ENCODE assay signal across 18 cellular contexts in genomic region chr5:177442066-177442836, GRCh38. TPM values are rescaled to one million over a fixed set of nuclear protein-coding genes. Genes with fewer than 3 reads are reported as not detected.
DNase-seq lines count a peak whose midpoint lies in the region; ATAC-seq and TF ChIP-seq lines count a peak whose summit lies in the region.
"Had no signal": no experiment of that assay in that cellular context is flagged by ENCODE, and none has a peak within 500 bp of the region (broad histone marks: within the 10 kb centered on the region; RNA-seq: fewer than 3 reads in every experiment).

No MANE protein-coding gene starts in this region.

- H3K9me3 ChIP-seq in upper lobe of right lung: no peaks in the 10 kb centered on the region
- H3K9me3 ChIP-seq: lower lobe of right lung had no signal

- peak overlapping the region; percentile 88 for H3K27ac ChIP-seq in RWPE1
- H3K27ac ChIP-seq in upper lobe of right lung: no peak overlapping the region
- H3K27ac ChIP-seq: lower lobe of right lung had no signal

- peaks cover 13% of the 10 kb centered on the region for H3K4me1 ChIP-seq in upper lobe of right lung

- DNase-seq in natural killer cell: no peak
- DNase-seq in natural killer cell treated with Interleukin-12 subunit alpha and Interleukin-12 subunit beta and Interleukin-15 and Interleukin-18, amount 100 ng/mL, for 72 hours (ENCODE audit: low spot score): no peak
- DNase-seq in RWPE1 (ENCODE audit: low spot score): no peak
- no peak for DNase-seq in effector memory CD8-positive, alpha-beta T cell
- peak; percentile 57 for DNase-seq in upper lobe of right lung
- no peak for DNase-seq in AG08396 (ENCODE audit: low spot score)
- no peak for DNase-seq in NCI-H510A (lab: John Stamatoyannopoulos, UW)
- no peak for DNase-seq in epidermal melanocyte (ENCODE audit: insufficient read length, low spot score)
- DNase-seq: activated CD4-positive, alpha-beta T cell treated with anti-CD3 and anti-CD28 coated beads, Interleukin-2, amount 50 U/mL, for 1 hour; head of caudate nucleus; immature natural killer cell; lower lobe of right lung; NCI-H1417; stimulated activated CD4-positive, alpha-beta T cell treated with anti-CD3 and anti-CD28 coated beads, Interleukin-4, amount 100 ng/mL, for 24 hours had no signal

- H3K27me3 Mint-ChIP-seq in natural killer cell (ENCODE audit: low read depth in 2 of 2): no peaks in the 10 kb centered on the region
- no peaks in the 10 kb centered on the region for H3K27me3 Mint-ChIP-seq in natural killer cell treated with Interleukin-12 subunit alpha and Interleukin-12 subunit beta and Interleukin-15 and Interleukin-18, amount 100 ng/mL, for 72 hours
- H3K27me3 Mint-ChIP-seq in effector memory CD8-positive, alpha-beta T cell: no peaks in the 10 kb centered on the region

- H3K36me3 ChIP-seq in upper lobe of right lung: peaks cover 34% of the 10 kb centered on the region

- no peaks in the 10 kb centered on the region for H3K36me3 Mint-ChIP-seq in natural killer cell
- H3K36me3 Mint-ChIP-seq in natural killer cell treated with Interleukin-12 subunit alpha and Interleukin-12 subunit beta and Interleukin-15 and Interleukin-18, amount 100 ng/mL, for 72 hours: no peaks in the 10 kb centered on the region
- H3K36me3 Mint-ChIP-seq in effector memory CD8-positive, alpha-beta T cell (ENCODE audit: insufficient read depth): peaks cover 74% of the 10 kb centered on the region

- H3K27me3 ChIP-seq in upper lobe of right lung: no peaks in the 10 kb centered on the region

- TF ChIP-seq CTCF in natural killer cell (IDR thresholded peaks at IDR 0.05) (no peak), RWPE1 (conservative IDR thresholded peaks at IDR 0.05; ENCODE audit: low read depth) (no peak), upper lobe of right lung (IDR thresholded peaks at IDR 0.05) (no peak)

- no peak overlapping the region for H3K4me3 Mint-ChIP-seq in natural killer cell
- H3K4me3 Mint-ChIP-seq in natural killer cell treated with Interleukin-12 subunit alpha and Interleukin-12 subunit beta and Interleukin-15 and Interleukin-18, amount 100 ng/mL, for 72 hours: no peak overlapping the region
- H3K4me3 Mint-ChIP-seq in effector memory CD8-positive, alpha-beta T cell: no peak overlapping the region
- H3K4me3 Mint-ChIP-seq: immature natural killer cell had no signal

- ATAC-seq in natural killer cell: no peak
- ATAC-seq in natural killer cell treated with Interleukin-12 subunit alpha and Interleukin-12 subunit beta and Interleukin-15 and Interleukin-18, amount 100 ng/mL, for 72 hours: no peak
- ATAC-seq in effector memory CD8-positive, alpha-beta T cell (replicated peaks): no peak
- no peak for ATAC-seq in upper lobe of right lung
- ATAC-seq: lower lobe of right lung, SK-N-SH treated with all-trans-retinoic acid at 6 μM for 48 hours had no signal

- no peak overlapping the region for H3K4me3 ChIP-seq in upper lobe of right lung
- H3K4me3 ChIP-seq: lower lobe of right lung had no signal

- CTCF ChIA-PET in RWPE1 (lab: Yijun Ruan, JAX): interaction anchor here (1.4 to 12.5 kb wide), 2 partner anchors 13 to 39 kb away, joined by 5 to 148 read pairs; no protein-coding TSS in a partner anchor

- peak overlapping the region; percentile 41 to 76 for H3K27ac Mint-ChIP-seq in natural killer cell
- H3K27ac Mint-ChIP-seq in natural killer cell treated with Interleukin-12 subunit alpha and Interleukin-12 subunit beta and Interleukin-15 and Interleukin-18, amount 100 ng/mL, for 72 hours: no peak overlapping the region
- H3K27ac Mint-ChIP-seq in effector memory CD8-positive, alpha-beta T cell: peak overlapping the region; percentile 41 to 94

- no peaks in the 10 kb centered on the region for H3K9me3 Mint-ChIP-seq in natural killer cell
- H3K9me3 Mint-ChIP-seq in natural killer cell treated with Interleukin-12 subunit alpha and Interleukin-12 subunit beta and Interleukin-15 and Interleukin-18, amount 100 ng/mL, for 72 hours: no peaks in the 10 kb centered on the region
- no peaks in the 10 kb centered on the region for H3K9me3 Mint-ChIP-seq in effector memory CD8-positive, alpha-beta T cell
- H3K9me3 Mint-ChIP-seq: immature natural killer cell had no signal

- H3K4me1 Mint-ChIP-seq in natural killer cell: peaks cover 27 to 50% of the 10 kb centered on the region in 2 donors
- H3K4me1 Mint-ChIP-seq in natural killer cell treated with Interleukin-12 subunit alpha and Interleukin-12 subunit beta and Interleukin-15 and Interleukin-18, amount 100 ng/mL, for 72 hours (ENCODE audit: low read depth in 2 of 2): peaks cover 19 to 25% of the 10 kb centered on the region in 2 donors
- H3K4me1 Mint-ChIP-seq in effector memory CD8-positive, alpha-beta T cell (ENCODE audit: low read depth in 2 of 2): peaks cover 39 to 45% of the 10 kb centered on the region in 2 donors

- intact Hi-C loops in natural killer cell (cut with micrococcal nuclease): no loop called here
- intact Hi-C loops in upper lobe of right lung (cut with DNase I): no loop called here

- POLR2A ChIA-PET in RWPE1 (lab: Yijun Ruan, JAX; ENCODE audit: low non-redundant PET): interaction anchor here (0.6 to 1.3 kb wide), 2 partner anchors 16 to 138 kb away, joined by 3 to 5 read pairs; partner anchors contain the start of genes GRK6, PRELID1 and RAB24

RNA-seq across cellular contexts. Expression of gene PRR7, which starts 4.4 kb away (rescaled TPM):
- total RNA-seq in natural killer cell (10 to 100 TPM; 21.6 to 27.9 (median 23.3) TPM), upper lobe of right lung (2.1 TPM)
- 1 to 10 TPM in 1 of 2 donors, under 1 TPM in 1; 0.83 to 2.6 TPM for total RNA-seq in natural killer cell treated with Interleukin-12 subunit alpha and Interleukin-12 subunit beta and Interleukin-15 and Interleukin-18, amount 100 ng/mL, for 72 hours

RNA-seq across cellular contexts. Expression of gene GRK6, which starts 15.8 kb away (rescaled TPM):
- total RNA-seq in natural killer cell (100 to 1,000 TPM; 173 to 221 (median 190) TPM), upper lobe of right lung (43.9 TPM)
- 100 to 1,000 TPM in 1 of 2 donors, 10 to 100 TPM in 1; 58.1 to 113 TPM for total RNA-seq in natural killer cell treated with Interleukin-12 subunit alpha and Interleukin-12 subunit beta and Interleukin-15 and Interleukin-18, amount 100 ng/mL, for 72 hours

RNA-seq across cellular contexts. Expression of gene DBN1, which starts 31.2 kb away (rescaled TPM):
- total RNA-seq in natural killer cell (10 to 100 TPM; 13.7 to 25.2 (median 15.0) TPM), upper lobe of right lung (34.6 TPM)
- 10 to 100 TPM in 1 of 2 donors, 1 to 10 TPM in 1; 7.1 to 13.3 TPM for total RNA-seq in natural killer cell treated with Interleukin-12 subunit alpha and Interleukin-12 subunit beta and Interleukin-15 and Interleukin-18, amount 100 ng/mL, for 72 hours

RNA-seq across cellular contexts. Expression of gene F12, which starts 32.9 kb away (rescaled TPM):
- total RNA-seq in natural killer cell: 1 to 10 TPM in 1 of 3 donors, under 1 TPM in 2; 0.66 to 1.7 (median 0.93) TPM
- total RNA-seq in natural killer cell treated with Interleukin-12 subunit alpha and Interleukin-12 subunit beta and Interleukin-15 and Interleukin-18, amount 100 ng/mL, for 72 hours: under 1 TPM in 1 of 2 donors, not detected in 1; 0.45 TPM
- total RNA-seq in upper lobe of right lung: 0.69 TPM
- total RNA-seq: skeletal muscle tissue had no signal

RNA-seq across cellular contexts. Expression of gene PFN3, which starts 41.8 kb away (rescaled TPM):
- not detected for total RNA-seq in natural killer cell
- total RNA-seq in natural killer cell treated with Interleukin-12 subunit alpha and Interleukin-12 subunit beta and Interleukin-15 and Interleukin-18, amount 100 ng/mL, for 72 hours: not detected
- not detected for total RNA-seq in upper lobe of right lung
- total RNA-seq: fibroblast of lung, G401, lower lobe of right lung, skeletal muscle tissue had no signal

Comparison
In these comparisons a context has a peak if more than half of its experiments do, and no peak if none do; other contexts are left out.
1. H3K27ac Mint-ChIP-seq: peak in natural killer cell (2 of 2) and effector memory CD8-positive, alpha-beta T cell (2 of 2); none in natural killer cell treated with Interleukin-12 subunit alpha and Interleukin-12 subunit beta and Interleukin-15 and Interleukin-18, amount 100 ng/mL, for 72 hours (0 of 2).